In the genomic region with DNA sequence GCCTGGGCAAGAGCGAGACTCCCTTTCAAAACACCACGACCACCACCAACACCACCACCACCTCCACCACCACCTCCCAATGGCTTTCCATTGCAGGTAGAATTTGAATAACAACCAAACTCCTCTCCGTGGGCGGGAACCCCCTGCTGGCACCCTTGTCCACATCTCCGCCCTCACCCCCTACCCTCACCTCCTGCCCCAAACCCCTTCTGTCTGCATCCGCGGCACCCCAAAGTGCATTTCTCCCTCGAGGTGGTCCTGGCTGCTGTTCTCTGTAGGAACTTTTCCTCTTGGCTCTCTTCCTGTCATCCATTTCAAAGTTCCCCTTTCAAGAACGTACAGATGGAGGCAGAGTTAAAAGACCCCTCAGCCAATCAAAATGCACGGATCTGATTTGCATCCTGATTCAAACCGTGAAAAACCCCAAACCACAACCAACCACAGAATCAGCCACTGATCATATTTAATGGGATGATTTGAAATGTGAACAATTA, we compare ENCODE assay signal across 1 cellular context.
TF ChIP-seq lines count a peak whose summit lies in the region.

No MANE protein-coding gene starts in this region.

TF ChIP-seq in H1, 55 proteins besides CTCF, POLR2A, EP300 and RAD21:
- TF ChIP-seq SP1 (IDR thresholded peaks at IDR 0.05; ENCODE audit: low read depth, low read length): 0 out of 2 replicates have a peak, but pooled peaks have one; percentile 8
- no peak for TF ChIP-seq NANOG (IDR thresholded peaks at IDR 0.05; ENCODE audit: insufficient read depth, low read depth, low read length, poor library complexity, severe bottlenecking)
- TF ChIP-seq EGR1 (IDR thresholded peaks at IDR 0.05; ENCODE audit: borderline replicate concordance, low read depth, low read length): peak; percentile 90
- no peak for TF ChIP-seq SIRT6 (IDR thresholded peaks at IDR 0.05; ENCODE audit: low read length)
- 0 out of 2 replicates have a peak, but pooled peaks have one; percentile 7 for TF ChIP-seq RXRA (IDR thresholded peaks at IDR 0.05; ENCODE audit: insufficient read depth, low read depth, low read length)
- TF ChIP-seq SAP30 (IDR thresholded peaks at IDR 0.05; ENCODE audit: insufficient read depth, insufficient replicate concordance, low read length): no peak
- TF ChIP-seq SRF (IDR thresholded peaks at IDR 0.05; ENCODE audit: low read depth, low read length): no peak
- TF ChIP-seq, protein P1, sequence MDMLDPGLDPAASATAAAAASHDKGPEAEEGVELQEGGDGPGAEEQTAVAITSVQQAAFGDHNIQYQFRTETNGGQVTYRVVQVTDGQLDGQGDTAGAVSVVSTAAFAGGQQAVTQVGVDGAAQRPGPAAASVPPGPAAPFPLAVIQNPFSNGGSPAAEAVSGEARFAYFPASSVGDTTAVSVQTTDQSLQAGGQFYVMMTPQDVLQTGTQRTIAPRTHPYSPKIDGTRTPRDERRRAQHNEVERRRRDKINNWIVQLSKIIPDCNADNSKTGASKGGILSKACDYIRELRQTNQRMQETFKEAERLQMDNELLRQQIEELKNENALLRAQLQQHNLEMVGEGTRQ (IDR thresholded peaks at IDR 0.05; ENCODE audit: low read length): no peak
- TF ChIP-seq YY1 (IDR thresholded peaks at IDR 0.05; ENCODE audit: low read depth, low read length): 0 out of 2 replicates have a peak, but pooled peaks have one; percentile 7
- no peak for TF ChIP-seq RFX5 (IDR thresholded peaks at IDR 0.05; ENCODE audit: borderline replicate concordance, low read depth, low read length)
- TF ChIP-seq HDAC2 (IDR thresholded peaks at IDR 0.05; ENCODE audit: borderline replicate concordance in 1 of 2, low read depth in 2 of 2, low read length in 2 of 2): peak; percentile 21 to 64; a peak in 1 of 4 replicates
- peak; percentile 65; the same call in 1 of the 2 replicates for TF ChIP-seq POLR2AphosphoS5 (IDR thresholded peaks at IDR 0.05; ENCODE audit: low read depth, low read length)
- TF ChIP-seq ASH2L (IDR thresholded peaks at IDR 0.05; ENCODE audit: low read length): peak; percentile 61
